Comparison of ENCODE assay signal across 21 cellular contexts in genomic region chr2:230356084-230356483, GRCh38. TPM values are rescaled to one million over a fixed set of nuclear protein-coding genes. Genes with fewer than 3 reads are reported as not detected.
A peak's percentile ranks its signal among the peaks of the same experiment; 100 is the strongest.
DNase-seq lines count a peak whose midpoint lies in the region; ATAC-seq, FAIRE-seq and TF ChIP-seq lines count a peak whose summit lies in the region.
"Had no signal": no experiment of that assay in that cellular context is flagged by ENCODE, and none has a peak within 500 bp of the region (broad histone marks: within the 10 kb centered on the region; RNA-seq: fewer than 3 reads in every experiment).

No MANE protein-coding gene starts in this region.

- H2BK120ac ChIP-seq in IMR-90 (ENCODE audit: low read depth, low read length) = no peak overlapping the region

- peaks cover 16% of the 10 kb centered on the region for H3K36me3 Mint-ChIP-seq in chondrocyte (ENCODE audit: low read depth)

- peak overlapping the region; percentile 58 for H3K27ac Mint-ChIP-seq in chondrocyte (ENCODE audit: unreplicated experiment)
- H3K27ac Mint-ChIP-seq: activated T-helper 2 cell treated with anti-CD3 and anti-CD28 coated beads, Interferon-gamma antibody, Interleukin-2, Interleukin-4, amounts not matched to agents 10 μg/mL and 5 μg/mL and 100 μg/mL, durations not matched to agents 14 hours and 24 hours and 36 hours; stimulated activated naive CD8-positive, alpha-beta T cell treated with anti-CD3 and anti-CD28 coated beads, Interleukin-15, amount 100 ng/mL, for 72 hours had no signal

- H3K4ac ChIP-seq in IMR-90 (ENCODE audit: low read depth, low read length) = no peak overlapping the region

- H2AFZ ChIP-seq in IMR-90 (replicated peaks; ENCODE audit: low read length, poor library complexity) (no peak overlapping the region), HepG2 (ENCODE audit: low read length) (no peak overlapping the region)

- no peak overlapping the region for H3K4me3 ChIP-seq in AG04449 (ENCODE audit: low read depth, low read length)
- H3K4me3 ChIP-seq in IMR-90 (ENCODE audit: insufficient read depth, low read depth, low read length) = no peak overlapping the region
- H3K4me3 ChIP-seq in HepG2 (replicated peaks in 1 of 3; ENCODE audit: insufficient read depth in 1 of 3, low read depth in 2 of 3, low read length in 3 of 3) = no peak overlapping the region
- H3K4me3 ChIP-seq: sigmoid colon, upper lobe of right lung had no signal

- POLR2A ChIA-PET in AG04449 (lab: Yijun Ruan, JAX) (no interaction called here), IMR-90 (lab: Charles Lee; ENCODE audit: unreplicated experiment) (no interaction called here), HepG2 (lab: Yijun Ruan, JAX) (no interaction called here)

- H3K9me1 ChIP-seq in IMR-90 (ENCODE audit: insufficient read depth, low read length) = no peaks in the 10 kb centered on the region

- H3K56ac ChIP-seq in IMR-90 (ENCODE audit: extremely low read depth, insufficient read depth, low read length) = no peak overlapping the region

- DNase-seq in AG04449 (ENCODE audit: low read depth, low spot score) (peak; percentile 16), IMR-90 (peak; percentile 36), chondrocyte (ENCODE audit: low spot score) (no peak), HepG2 (ENCODE audit: low spot score) (peak; percentile 84), NCI-H510A treated with DMSO at 0.1 percent for 48 hours (lab: John Stamatoyannopoulos, UW) (no peak), NCI-H2029 (lab: John Stamatoyannopoulos, UW) (no peak), NCI-H446 treated with DMSO at 0.1 percent for 48 hours (lab: John Stamatoyannopoulos, UW) (no peak)
- DNase-seq: CD4-positive, CD25-positive, alpha-beta regulatory T cell; midbrain; NCI-H1092; NCI-H2081 treated with DMSO at 0.1 percent for 48 hours; NCI-H526 treated with DMSO at 0.1 percent for 48 hours; sigmoid colon; stimulated activated CD4-positive, alpha-beta T cell treated with anti-CD3 and anti-CD28 coated beads, Interleukin-1b, Interleukin-23, amount 100 ng/mL, for 48 hours; stimulated activated naive CD8-positive, alpha-beta T cell treated with anti-CD3 and anti-CD28 coated beads, Interleukin-15, amount 100 ng/mL, for 72 hours; T-helper 9 cell; upper lobe of right lung had no signal

- in situ Hi-C loops in IMR-90 (cut with MboI; ENCODE audit: low sequenced_read_pairs) (no loop called here), HepG2 (cut with HindIII; ENCODE audit: extremely low pct_ligation_motif_present, low pct_unique_long_range_greater_than_20kb) (no loop called here)

- WGBS in IMR-90 (ENCODE audit: extremely low coverage in 2 of 2, insufficient read length in 1 of 2), 2 experiments = no CpG with 5 or more reads among the region's 2 CpGs
- WGBS in HepG2 (ENCODE audit: low lambda C conversion rate) = 34% methylated on average over 2 of the region's 2 CpGs

- no peak overlapping the region for H2BK20ac ChIP-seq in IMR-90 (ENCODE audit: low read depth, low read length)

- H2BK5ac ChIP-seq in IMR-90 (ENCODE audit: low read depth, low read length, poor library complexity, severe bottlenecking) = no peak overlapping the region

- H2AK5ac ChIP-seq in IMR-90 (ENCODE audit: low read depth, low read length) = no peak overlapping the region

- no peaks in the 10 kb centered on the region for H3K4me1 ChIP-seq in IMR-90 (ENCODE audit: control insufficient read depth, insufficient read depth, low read length)
- H3K4me1 ChIP-seq in HepG2 (ENCODE audit: insufficient read depth, low read length) = peaks cover 16% of the 10 kb centered on the region
- H3K4me1 ChIP-seq: sigmoid colon, upper lobe of right lung had no signal

- H3K4me1 Mint-ChIP-seq in chondrocyte (ENCODE audit: low read depth) = peaks cover 15% of the 10 kb centered on the region

- H3K36me3 ChIP-seq in IMR-90 (ENCODE audit: control insufficient read depth, insufficient read depth, low read length) (peaks cover 5% of the 10 kb centered on the region), HepG2 (replicated peaks in 1 of 2; ENCODE audit: control insufficient read depth in 1 of 2, insufficient read depth in 2 of 2, low read length in 2 of 2) (peaks cover 3 to 10% of the 10 kb centered on the region in 2 experiments; a peak in 2 of 5 replicates)

- no peak overlapping the region for H2BK15ac ChIP-seq in IMR-90 (ENCODE audit: low read depth, low read length)

- H3K27me3 ChIP-seq in IMR-90 (ENCODE audit: control insufficient read depth, insufficient read depth, low read length) (no peaks in the 10 kb centered on the region), HepG2 (ENCODE audit: control insufficient read depth in 1 of 2, insufficient read depth in 2 of 2, low read length in 2 of 2) (no peaks in the 10 kb centered on the region)
- H3K27me3 ChIP-seq: sigmoid colon, upper lobe of right lung had no signal

- ATAC-seq in IMR-90 (ENCODE audit: low read depth) (no peak; the same call in 1 of the 2 replicates), HepG2 (peak; percentile 89), GM19397 (IDR thresholded peaks at IDR 0.05; ENCODE audit: unreplicated experiment) (no peak)
- ATAC-seq: stimulated activated naive CD8-positive, alpha-beta T cell treated with anti-CD3 and anti-CD28 coated beads, Interleukin-15, amount 100 ng/mL, for 72 hours; upper lobe of right lung had no signal

- no peaks in the 10 kb centered on the region for H3K27me3 Mint-ChIP-seq in chondrocyte (ENCODE audit: low read depth)
- H3K27me3 Mint-ChIP-seq: IgD-negative memory B cell; stimulated activated naive CD8-positive, alpha-beta T cell treated with anti-CD3 and anti-CD28 coated beads, Interleukin-15, amount 100 ng/mL, for 72 hours had no signal

- H3K4me3 Mint-ChIP-seq in chondrocyte (ENCODE audit: unreplicated experiment) = no peak overlapping the region
- H3K4me3 Mint-ChIP-seq: CD4-positive, CD25-positive, alpha-beta regulatory T cell; IgD-negative memory B cell; stimulated activated naive CD8-positive, alpha-beta T cell treated with anti-CD3 and anti-CD28 coated beads, Interleukin-15, amount 100 ng/mL, for 72 hours had no signal

- dilution Hi-C loops in IMR-90 (cut with HindIII; ENCODE audit: low sequenced_read_pairs, unreplicated experiment) = no loop called here

- H3K14ac ChIP-seq in IMR-90 (replicated peaks; ENCODE audit: low read depth, low read length) = no peak overlapping the region

- peak; percentile 94 for FAIRE-seq in HepG2 (lab: Jason Lieb, UNC)
- FAIRE-seq: frontal cortex had no signal

- no peak overlapping the region for H3K4me2 ChIP-seq in IMR-90 (ENCODE audit: low read depth, low read length)
- peak overlapping the region; percentile 63 for H3K4me2 ChIP-seq in HepG2 (ENCODE audit: low read depth, low read length)

- H2AK9ac ChIP-seq in IMR-90 (replicated peaks; ENCODE audit: low read depth, low read length, poor library complexity) = no peak overlapping the region

- no peak for TF ChIP-seq POLR2A in IMR-90 (IDR thresholded peaks at IDR 0.05; ENCODE audit: low read depth, low read length)
- TF ChIP-seq POLR2A in HepG2 (IDR thresholded peaks at IDR 0.05; ENCODE audit: insufficient read depth in 1 of 2, low read depth in 2 of 2, low read length in 2 of 2) = no peak

- BruUV-seq in IMR-90 (replicated peaks; lab: Mats Ljungman, UMichigan) = no TSS peak
- BruUV-seq in HepG2 (replicated peaks; lab: Mats Ljungman, UMichigan) = no TSS peak

- H4K5ac ChIP-seq in IMR-90 (ENCODE audit: low read depth, low read length) = no peak overlapping the region

- TF ChIP-seq EP300 in HepG2 (IDR thresholded peaks at IDR 0.05; ENCODE audit: low read depth in 2 of 2, low read length in 2 of 2) (peak in 1 of 2 experiments; percentile 72; a peak in 2 of 4 replicates), HepG2 (CRISPR knock-in tag; IDR thresholded peaks at IDR 0.05; ENCODE audit: borderline replicate concordance) (no peak)

- H3K9ac ChIP-seq in IMR-90 (ENCODE audit: low read depth, low read length) (no peak overlapping the region), HepG2 (ENCODE audit: insufficient read depth, low read depth, low read length) (no peak overlapping the region)

- H4K20me1 ChIP-seq in IMR-90 (ENCODE audit: insufficient read depth, low read length) (no peaks in the 10 kb centered on the region; the same call in 1 of the 2 replicates), HepG2 (ENCODE audit: insufficient read depth, low read length) (no peaks in the 10 kb centered on the region)

- TF ChIP-seq RAD21 in IMR-90 (IDR thresholded peaks at IDR 0.05; ENCODE audit: low read length) (no peak), HepG2 (CRISPR knock-in tag; IDR thresholded peaks at IDR 0.05) (no peak)

- peaks cover 6% of the 10 kb centered on the region for H3K9me3 Mint-ChIP-seq in chondrocyte (ENCODE audit: low read depth)
- H3K9me3 Mint-ChIP-seq: IgD-negative memory B cell had no signal

- no peak overlapping the region for H4K91ac ChIP-seq in IMR-90 (ENCODE audit: insufficient read depth, low read depth, low read length)

- CTCF ChIA-PET in AG04449 (lab: Yijun Ruan, JAX) = no interaction called here
- CTCF ChIA-PET in IMR-90 (lab: Yijun Ruan, JAX) = interaction anchor here (0.6 kb wide), 1 partner anchor 196 kb away, joined by 3 read pairs; no protein-coding TSS in a partner anchor
- CTCF ChIA-PET in HepG2 (lab: Yijun Ruan, JAX; ENCODE audit: low intra/inter-chr PET ratio, low total read pairs) = no interaction called here

- TF ChIP-seq CTCF in AG04449 (IDR thresholded peaks at IDR 0.05; ENCODE audit: insufficient read depth, low read length, missing control alignments) (no peak), IMR-90 (conservative IDR thresholded peaks at IDR 0.05; ENCODE audit: low read depth, low read length) (no peak), chondrocyte (IDR thresholded peaks at IDR 0.05) (no peak), HepG2 (CRISPR knock-in tag; IDR thresholded peaks at IDR 0.05) (no peak)

- no peak overlapping the region for H4K8ac ChIP-seq in IMR-90 (ENCODE audit: low read depth in 2 of 2, low read length in 2 of 2)

- H3K79me2 ChIP-seq in HepG2 (ENCODE audit: insufficient read depth, low read length) = no peaks in the 10 kb centered on the region

- intact Hi-C loops in IMR-90 (cut with micrococcal nuclease) (no loop called here), HepG2 (cut with micrococcal nuclease; ENCODE audit: unreplicated experiment) (loop anchor here (5.0 kb wide), 1 partner anchor 56 kb away; no protein-coding TSS in a partner anchor)

- peaks cover 4 to 5% of the 10 kb centered on the region in 2 experiments; a peak in 2 of 4 replicates for H3K79me1 ChIP-seq in IMR-90 (ENCODE audit: low read depth in 1 of 2, low read length in 2 of 2)

- H3K23ac ChIP-seq in IMR-90 (ENCODE audit: low read depth, low read length) = no peak overlapping the region

- H3K9me3 ChIP-seq in IMR-90 (ENCODE audit: control insufficient read depth, insufficient read depth, low read length) (peaks cover 3% of the 10 kb centered on the region; the same call in 1 of the 2 replicates), HepG2 (ENCODE audit: low read length) (peaks cover 10% of the 10 kb centered on the region)
- H3K9me3 ChIP-seq: upper lobe of right lung had no signal

- H3K18ac ChIP-seq in IMR-90 (ENCODE audit: low read depth, low read length) = no peak overlapping the region

- no peak overlapping the region for H3K27ac ChIP-seq in IMR-90 (ENCODE audit: insufficient read depth, low read length)
- H3K27ac ChIP-seq in HepG2 (ENCODE audit: extremely low read length, insufficient read depth, low read length) = peak overlapping the region; percentile 25
- H3K27ac ChIP-seq: sigmoid colon, upper lobe of right lung had no signal

RNA-seq across cellular contexts. Expression of gene SP140L, which starts 29.1 kb away (rescaled TPM):
- 5.4 and 9.2 TPM in 2 replicates for total RNA-seq in IMR-90 (2012; rRNA removed)
- 9.5 and 11.2 TPM in 2 replicates for polyA plus RNA-seq in IMR-90 (2012; rRNA removed)
- 2.2 and 3.5 TPM in 2 replicates for polyA plus RNA-seq in IMR-90 (2012; cell fraction: cytosol; rRNA removed)
- 33.2 and 45.3 TPM in 2 replicates for polyA plus RNA-seq in IMR-90 (2012; cell fraction: nucleus; rRNA removed; ENCODE audit: low replicate concordance)
- 20.6 to 21.9 TPM (median 21.3 TPM) in 3 replicates for total RNA-seq in chondrocyte
- 13.2 and 17.5 TPM in 2 replicates for total RNA-seq in HepG2 (2016; rRNA removed; fragmentation: Illumina TruSeq; extraction: Trizol)
- total RNA-seq in HepG2 (2016; cell fraction: cytosol; rRNA removed; fragmentation: Illumina TruSeq; extraction: Trizol; ENCODE audit: low read depth) = 5.6 TPM in 2 replicates
- total RNA-seq in HepG2 (2016; cell fraction: insoluble cytoplasmic fraction; rRNA removed; fragmentation: Illumina TruSeq; extraction: Trizol) = 13.2 and 18.1 TPM in 2 replicates
- 4.1 and 5.0 TPM in 2 replicates for total RNA-seq in HepG2 (2016; cell fraction: membrane; rRNA removed; fragmentation: Illumina TruSeq; extraction: Trizol)
- 26.0 and 35.8 TPM in 2 replicates for total RNA-seq in HepG2 (2016; cell fraction: nucleus; rRNA removed; fragmentation: Illumina TruSeq; extraction: Trizol)
- 10.9 and 13.7 TPM in 2 replicates for polyA plus RNA-seq in HepG2 (2011; rRNA removed)
- 4.5 and 5.7 TPM in 2 replicates for polyA plus RNA-seq in HepG2 (2011; cell fraction: cytosol; rRNA removed)
- 24.8 and 38.1 TPM in 2 replicates for polyA plus RNA-seq in HepG2 (2011; cell fraction: nucleus; rRNA removed)
- 11.8 and 16.1 TPM in 2 replicates for polyA plus RNA-seq in HepG2 (2012)
- 0.91 and 1.0 TPM in 2 replicates for polyA plus RNA-seq in HepG2 (2016; cell fraction: cytosol; fragmentation: Illumina TruSeq; extraction: Trizol; ENCODE audit: low read depth)
- 15.7 TPM in 2 replicates for polyA plus RNA-seq in HepG2 (2016; cell fraction: insoluble cytoplasmic fraction; fragmentation: Illumina TruSeq; extraction: Trizol; ENCODE audit: low read depth)
- 2.0 and 2.4 TPM in 2 replicates for polyA plus RNA-seq in HepG2 (2016; cell fraction: membrane; fragmentation: Illumina TruSeq; extraction: Trizol; ENCODE audit: low read depth)
- polyA plus RNA-seq in HepG2 (2016; cell fraction: nucleus; fragmentation: Illumina TruSeq; extraction: Trizol; ENCODE audit: insufficient read depth, low read depth) = 44.7 and 46.0 TPM in 2 replicates
- 3.0 and 5.6 TPM in 2 replicates for polyA minus RNA-seq in HepG2 (2011; rRNA and poly(A)+ RNA removed; ENCODE audit: low replicate concordance)
- 3.8 and 4.1 TPM in 2 replicates for polyA minus RNA-seq in HepG2 (2011; cell fraction: cytosol; rRNA and poly(A)+ RNA removed)
- 33.9 and 48.9 TPM in 2 replicates for polyA minus RNA-seq in HepG2 (2011; cell fraction: nucleus; rRNA and poly(A)+ RNA removed)

RNA-seq across cellular contexts. Expression of gene SP100, which starts 59.9 kb away (rescaled TPM):
- total RNA-seq in IMR-90 (2012; rRNA removed) (69.0 and 82.5 TPM in 2 replicates), chondrocyte (57.6 to 67.0 TPM (median 66.7 TPM) in 3 replicates), HepG2 (2016; rRNA removed; fragmentation: Illumina TruSeq; extraction: Trizol) (13.6 and 16.5 TPM in 2 replicates)
- polyA plus RNA-seq in IMR-90 (2012; rRNA removed) (42.5 and 50.6 TPM in 2 replicates), HepG2 (2011; rRNA removed) (12.6 and 13.2 TPM in 2 replicates)
- 9.2 and 19.8 TPM in 2 replicates for polyA plus RNA-seq in IMR-90 (2012; cell fraction: cytosol; rRNA removed)
- polyA plus RNA-seq in IMR-90 (2012; cell fraction: nucleus; rRNA removed; ENCODE audit: low replicate concordance) = 5.2 and 60.9 TPM in 2 replicates
- 22.2 and 28.9 TPM in 2 replicates for total RNA-seq in HepG2 (2016; cell fraction: cytosol; rRNA removed; fragmentation: Illumina TruSeq; extraction: Trizol; ENCODE audit: low read depth)
- total RNA-seq in HepG2 (2016; cell fraction: insoluble cytoplasmic fraction; rRNA removed; fragmentation: Illumina TruSeq; extraction: Trizol) = 14.4 and 15.9 TPM in 2 replicates
- 16.9 and 18.4 TPM in 2 replicates for total RNA-seq in HepG2 (2016; cell fraction: membrane; rRNA removed; fragmentation: Illumina TruSeq; extraction: Trizol)
- total RNA-seq in HepG2 (2016; cell fraction: nucleus; rRNA removed; fragmentation: Illumina TruSeq; extraction: Trizol) = 18.7 and 19.2 TPM in 2 replicates
- 4.5 and 9.2 TPM in 2 replicates for polyA plus RNA-seq in HepG2 (2011; cell fraction: cytosol; rRNA removed)
- 10.7 and 15.6 TPM in 2 replicates for polyA plus RNA-seq in HepG2 (2011; cell fraction: nucleus; rRNA removed)
- polyA plus RNA-seq in HepG2 (2012) = 12.7 and 18.2 TPM in 2 replicates
- 4.0 and 5.2 TPM in 2 replicates for polyA plus RNA-seq in HepG2 (2016; cell fraction: cytosol; fragmentation: Illumina TruSeq; extraction: Trizol; ENCODE audit: low read depth)
- 14.5 and 15.9 TPM in 2 replicates for polyA plus RNA-seq in HepG2 (2016; cell fraction: insoluble cytoplasmic fraction; fragmentation: Illumina TruSeq; extraction: Trizol; ENCODE audit: low read depth)
- 5.8 and 6.2 TPM in 2 replicates for polyA plus RNA-seq in HepG2 (2016; cell fraction: membrane; fragmentation: Illumina TruSeq; extraction: Trizol; ENCODE audit: low read depth)
- 19.8 and 29.2 TPM in 2 replicates for polyA plus RNA-seq in HepG2 (2016; cell fraction: nucleus; fragmentation: Illumina TruSeq; extraction: Trizol; ENCODE audit: insufficient read depth, low read depth)
- 7.7 and 15.4 TPM in 2 replicates for polyA minus RNA-seq in HepG2 (2011; rRNA and poly(A)+ RNA removed; ENCODE audit: low replicate concordance)
- polyA minus RNA-seq in HepG2 (2011; cell fraction: cytosol; rRNA and poly(A)+ RNA removed) = 7.0 and 9.0 TPM in 2 replicates
- polyA minus RNA-seq in HepG2 (2011; cell fraction: nucleus; rRNA and poly(A)+ RNA removed) = 40.8 and 50.2 TPM in 2 replicates

Comparison
In these comparisons a context has a peak if more than half of its experiments do, and no peak if none do; other contexts are left out.
1. DNase-seq: peak in AG04449 (single experiment), IMR-90 (single experiment) and HepG2 (single experiment); none in chondrocyte (single experiment), NCI-H510A treated with DMSO at 0.1 percent for 48 hours (single experiment), NCI-H2029 (single experiment) and NCI-H446 treated with DMSO at 0.1 percent for 48 hours (single experiment).